13 cellular contexts compared by ENCODE assay signal in genomic region chr7:55489552-55489951, GRCh38.
"Had no signal": no experiment of that assay in that cellular context is flagged by ENCODE, and none has a peak within 500 bp of the region (broad histone marks: within the 10 kb centered on the region; RNA-seq: fewer than 3 reads in every experiment).

No MANE protein-coding gene starts in this region.

- H3K27ac Mint-ChIP-seq: activated CD8-positive, alpha-beta T cell treated with anti-CD3 and anti-CD28 coated beads for 36 hours; activated T-cell treated with anti-CD3 and anti-CD28 coated beads, Interleukin-2, amount 50 U/mL, for 72 hours had no signal

- ATAC-seq: activated CD8-positive, alpha-beta T cell treated with anti-CD3 and anti-CD28 coated beads for 36 hours; activated T-cell treated with anti-CD3 and anti-CD28 coated beads, Interleukin-2, amount 50 U/mL, for 72 hours; left colon; pancreas had no signal

- H3K9me3 ChIP-seq: breast epithelium, esophagus squamous epithelium, pancreas, tibial artery had no signal

- H3K36me3 ChIP-seq: breast epithelium, pancreas had no signal

- H3K9me3 Mint-ChIP-seq: activated CD8-positive, alpha-beta T cell treated with anti-CD3 and anti-CD28 coated beads for 36 hours; activated naive CD8-positive, alpha-beta T cell treated with anti-CD3 and anti-CD28 coated beads, Interleukin-2, amount 10 ng/mL, durations not matched to agents 7 days and 5 days; activated T-cell treated with anti-CD3 and anti-CD28 coated beads, Interleukin-2, amount 50 U/mL, for 72 hours had no signal

- H3K4me3 ChIP-seq: breast epithelium, esophagus squamous epithelium, pancreas, tibial artery had no signal

- H3K4me1 ChIP-seq: breast epithelium, pancreas, tibial artery had no signal

- DNase-seq: activated CD4-positive, CD25-positive, alpha-beta regulatory T cell treated with anti-CD3 and anti-CD28 coated beads, Interleukin-2, amount 50 U/mL, for 72 hours; activated CD8-positive, alpha-beta memory T cell treated with anti-CD3 and anti-CD28 coated beads, Interleukin-2, amount 50 U/mL, for 4 hours; activated CD8-positive, alpha-beta T cell treated with anti-CD3 and anti-CD28 coated beads for 36 hours; activated naive CD8-positive, alpha-beta T cell treated with anti-CD3 and anti-CD28 coated beads, Interleukin-2, amount 10 ng/mL, durations not matched to agents 7 days and 5 days; activated T-cell treated with anti-CD3 and anti-CD28 coated beads, Interleukin-2, amount 50 U/mL, for 72 hours; anterior cingulate cortex; esophagus squamous epithelium; foreskin fibroblast; left colon; pancreas; stimulated activated CD4-positive, alpha-beta T cell treated with anti-CD3 and anti-CD28 coated beads, Interleukin-4, amount 100 ng/mL, for 24 hours had no signal

- H3K4me3 Mint-ChIP-seq: activated CD8-positive, alpha-beta T cell treated with anti-CD3 and anti-CD28 coated beads for 36 hours; activated naive CD8-positive, alpha-beta T cell treated with anti-CD3 and anti-CD28 coated beads, Interleukin-2, amount 10 ng/mL, durations not matched to agents 7 days and 5 days; activated T-cell treated with anti-CD3 and anti-CD28 coated beads, Interleukin-2, amount 50 U/mL, for 72 hours had no signal

- H3K27me3 Mint-ChIP-seq: activated CD8-positive, alpha-beta T cell treated with anti-CD3 and anti-CD28 coated beads for 36 hours; activated naive CD8-positive, alpha-beta T cell treated with anti-CD3 and anti-CD28 coated beads, Interleukin-2, amount 10 ng/mL, durations not matched to agents 7 days and 5 days had no signal

- H3K27me3 ChIP-seq: breast epithelium, esophagus squamous epithelium, pancreas, tibial artery had no signal

- H3K27ac ChIP-seq: breast epithelium, esophagus squamous epithelium, pancreas, tibial artery had no signal
